In genomic region chr2:24792542-24792873, GRCh38 we compare ENCODE assay signal across 8 cellular contexts. TPM values are rescaled to one million over a fixed set of nuclear protein-coding genes. Genes with fewer than 3 reads are reported as not detected.
A peak's percentile ranks its signal among the peaks of the same experiment; 100 is the strongest.
DNase-seq lines count a peak whose midpoint lies in the region; ATAC-seq and TF ChIP-seq lines count a peak whose summit lies in the region.

No MANE protein-coding gene starts in this region.

- H3K4me3 ChIP-seq in adrenal gland (peak overlapping the region in 2 of 4 donors; percentile 67 to 86), right lobe of liver (peak overlapping the region; percentile 66 to 88 (median 70))

- no peaks in the 10 kb centered on the region for H3K9me3 ChIP-seq in adrenal gland (replicated peaks in 1 of 3)
- no peaks in the 10 kb centered on the region for H3K9me3 ChIP-seq in right lobe of liver

- CTCF ChIA-PET in activated naive CD4-positive, alpha-beta T cell treated with anti-CD3 and anti-CD28 coated beads for 36 hours (lab: Charles Lee) = interaction anchor here (0.5 to 1.8 kb wide), 11 partner anchors 12 to 839 kb away, joined by 3 to 6 read pairs (median 3); partner anchors contain the start of gene NCOA1

- peaks cover 36% of the 10 kb centered on the region for H3K4me1 Mint-ChIP-seq in activated naive CD4-positive, alpha-beta T cell treated with anti-CD3 and anti-CD28 coated beads for 36 hours (ENCODE audit: low read depth)
- H3K4me1 Mint-ChIP-seq in type B pancreatic cell (ENCODE audit: unreplicated experiment) = peaks cover 20% of the 10 kb centered on the region

- peak in 3 of 4 donors; percentile 1 to 5 (median 1) for ATAC-seq in right lobe of liver

- DNase-seq in activated naive CD4-positive, alpha-beta T cell treated with anti-CD3 and anti-CD28 coated beads for 36 hours = no peak
- DNase-seq in activated naive CD4-positive, alpha-beta T cell treated with Interleukin-2 at 50 U/mL for 16 hours = no peak
- DNase-seq in adrenal gland = no peak
- DNase-seq in right lobe of liver = no peak
- no peak for DNase-seq in type B pancreatic cell (ENCODE audit: extremely low spot score, unreplicated experiment)
- DNase-seq in germinal center (ENCODE audit: low spot score) = no peak
- DNase-seq in activated CD4-positive, alpha-beta T cell treated with anti-CD3 and anti-CD28 coated beads for 4 hours = no peak
- no peak for DNase-seq in NCI-H128 (lab: John Stamatoyannopoulos, UW; ENCODE audit: unreplicated experiment)

- H3K27me3 ChIP-seq in adrenal gland (no peaks in the 10 kb centered on the region), right lobe of liver (no peaks in the 10 kb centered on the region)

- 1 to 4% (median 3%) methylated on average over 6 of the region's 6 CpGs for WGBS in adrenal gland, 4 donors
- WGBS in right lobe of liver (ENCODE audit: insufficient coverage, low coverage, low lambda C conversion rate, missing lambda C conversion rate) = 1% methylated on average over 6 of the region's 6 CpGs

- H3K27ac Mint-ChIP-seq in activated naive CD4-positive, alpha-beta T cell treated with anti-CD3 and anti-CD28 coated beads for 36 hours = peak overlapping the region; percentile 99
- H3K27ac Mint-ChIP-seq in type B pancreatic cell = peak overlapping the region; percentile 100

- H3K36me3 ChIP-seq in adrenal gland (replicated peaks in 1 of 2) = peaks cover 0 to 4% of the 10 kb centered on the region in 2 donors
- H3K36me3 ChIP-seq in right lobe of liver = no peaks in the 10 kb centered on the region

- H3K4me1 ChIP-seq in adrenal gland (replicated peaks in 1 of 2) (peaks cover 0 to 18% of the 10 kb centered on the region in 2 donors), right lobe of liver (peaks cover 0 to 12% (median 0%) of the 10 kb centered on the region in 4 donors)

- peaks cover 36% of the 10 kb centered on the region for H3K36me3 Mint-ChIP-seq in activated naive CD4-positive, alpha-beta T cell treated with anti-CD3 and anti-CD28 coated beads for 36 hours (ENCODE audit: low read depth)
- peaks cover 11% of the 10 kb centered on the region for H3K36me3 Mint-ChIP-seq in type B pancreatic cell

- peak overlapping the region in 4 of 5 donors; percentile 96 to 98 (median 98) for H3K27ac ChIP-seq in adrenal gland
- H3K27ac ChIP-seq in right lobe of liver = peak overlapping the region; percentile 85 to 100 (median 99)

- no peaks in the 10 kb centered on the region for H3K27me3 Mint-ChIP-seq in activated naive CD4-positive, alpha-beta T cell treated with anti-CD3 and anti-CD28 coated beads for 36 hours (ENCODE audit: low read depth)
- H3K27me3 Mint-ChIP-seq in type B pancreatic cell = no peaks in the 10 kb centered on the region

- no peaks in the 10 kb centered on the region for H3K9me3 Mint-ChIP-seq in activated naive CD4-positive, alpha-beta T cell treated with anti-CD3 and anti-CD28 coated beads for 36 hours
- H3K9me3 Mint-ChIP-seq in type B pancreatic cell = no peaks in the 10 kb centered on the region

- intact Hi-C loops in activated naive CD4-positive, alpha-beta T cell treated with anti-CD3 and anti-CD28 coated beads for 36 hours (cut with micrococcal nuclease) = loop anchor here (2.0 kb wide), 1 partner anchor 250 kb away; the partner anchor contains the start of gene EFR3B
- intact Hi-C loops in adrenal gland (cut with DNase I) (loop anchor here in 1 of 2 donors (10.0 kb wide), 1 partner anchor 298 kb away; the partner anchor contains the start of gene NCOA1), right lobe of liver (cut with DNase I) (no loop called here)

- no peak for TF ChIP-seq POLR2A in adrenal gland (IDR thresholded peaks at IDR 0.05)
- TF ChIP-seq POLR2A in right lobe of liver (IDR thresholded peaks at IDR 0.05) = no peak

- H3K4me3 Mint-ChIP-seq in activated naive CD4-positive, alpha-beta T cell treated with anti-CD3 and anti-CD28 coated beads for 36 hours = peak overlapping the region; percentile 97
- peak overlapping the region; percentile 99 for H3K4me3 Mint-ChIP-seq in type B pancreatic cell

- TF ChIP-seq CTCF in adrenal gland (IDR thresholded peaks at IDR 0.05) = no peak
- no peak for TF ChIP-seq CTCF in right lobe of liver (IDR thresholded peaks at IDR 0.05)
- TF ChIP-seq CTCF in type B pancreatic cell (conservative IDR thresholded peaks at IDR 0.05) = no peak

RNA-seq across cellular contexts. Expression of gene PTRHD1, which starts 0.7 kb away (rescaled TPM):
- total RNA-seq in activated naive CD4-positive, alpha-beta T cell treated with anti-CD3 and anti-CD28 coated beads for 36 hours = 10 to 100 TPM; 21.7 to 23.5 TPM
- 10 to 100 TPM; 36.9 to 71.6 (median 56.5) TPM for total RNA-seq in adrenal gland
- 10 to 100 TPM; 18.6 to 52.9 (median 33.4) TPM for polyA plus RNA-seq in adrenal gland
- 10 to 100 TPM; 10.1 to 16.4 (median 15.3) TPM for total RNA-seq in right lobe of liver
- 23.1 TPM in 2 replicates for total RNA-seq in type B pancreatic cell (ENCODE audit: low replicate concordance)

RNA-seq across cellular contexts. Expression of gene CENPO, which starts 0.7 kb away (rescaled TPM):
- 10 to 100 TPM; 36.4 to 38.5 TPM for total RNA-seq in activated naive CD4-positive, alpha-beta T cell treated with anti-CD3 and anti-CD28 coated beads for 36 hours
- 10 to 100 TPM in 4 of 8 donors, 1 to 10 TPM in 4; 6.6 to 12.7 (median 9.8) TPM for total RNA-seq in adrenal gland
- 1 to 10 TPM; 2.6 to 9.5 (median 3.1) TPM for polyA plus RNA-seq in adrenal gland
- 1 to 10 TPM; 1.6 to 6.0 (median 3.1) TPM for total RNA-seq in right lobe of liver
- 14.4 and 39.7 TPM in 2 replicates for total RNA-seq in type B pancreatic cell (ENCODE audit: low replicate concordance)
